In genomic region chr19:1239796-1240737, GRCh38 we compare ENCODE assay signal across 1 cellular context.
TF ChIP-seq lines count a peak whose summit lies in the region.

No MANE protein-coding gene starts in this region.

TF ChIP-seq in K562, 482 proteins besides CTCF, POLR2A, EP300 and RAD21 (continued from another document and continues in another):
- TF ChIP-seq ZNF740 (CRISPR knock-in tag; IDR thresholded peaks at IDR 0.05) (peak; percentile 93), ZNF740 (tag; IDR thresholded peaks at IDR 0.05) (peak in 1 of 2 experiments; percentile 61; a peak in 1 of 4 replicates), SAFB (IDR thresholded peaks at IDR 0.05; ENCODE audit: borderline replicate concordance, low read depth, low read length) (peak; percentile 19; the same call in 1 of the 2 replicates), ZBTB11 (CRISPR knock-in tag; IDR thresholded peaks at IDR 0.05) (peak in 2 of 3 experiments; percentile 25 to 40; a peak in 2 of 6 replicates), NR2F6 (CRISPR knock-in tag; IDR thresholded peaks at IDR 0.05) (no peak), POLR2B (IDR thresholded peaks at IDR 0.05; ENCODE audit: low read depth, partially characterized antibody) (peak; percentile 22), PHF20 (IDR thresholded peaks at IDR 0.05; ENCODE audit: partially characterized antibody) (peak; percentile 39), FOXO4 (CRISPR knock-in tag; IDR thresholded peaks at IDR 0.05) (peak; percentile 73; the same call in 1 of the 2 replicates), SNAPC5 (CRISPR knock-in tag; IDR thresholded peaks at IDR 0.05) (no peak), FOXJ3 (CRISPR knock-in tag; IDR thresholded peaks at IDR 0.05) (no peak), ETV1 (tag; conservative IDR thresholded peaks at IDR 0.05; ENCODE audit: low read depth) (no peak), ZNF165 (CRISPR knock-in tag; IDR thresholded peaks at IDR 0.05; ENCODE audit: borderline replicate concordance) (peak; percentile 74; the same call in 1 of the 2 replicates), RHOXF2B (CRISPR knock-in tag; conservative IDR thresholded peaks at IDR 0.05) (no peak), IFI16 (CRISPR knock-in tag; IDR thresholded peaks at IDR 0.05) (no peak), ZNF639 (CRISPR knock-in tag; conservative IDR thresholded peaks at IDR 0.05 in 1 of 2, IDR thresholded peaks at IDR 0.05 in 1 of 2) (peak in 1 of 2 experiments; percentile 89; a peak in 2 of 4 replicates), HES1 (IDR thresholded peaks at IDR 0.05; ENCODE audit: low read depth) (no peak), KDM5B (IDR thresholded peaks at IDR 0.05; ENCODE audit: insufficient replicate concordance, low read depth, low read length) (peak; percentile 63), JUNB (CRISPR knock-in tag; conservative IDR thresholded peaks at IDR 0.05) (peak; percentile 91), KAT8 (IDR thresholded peaks at IDR 0.05; ENCODE audit: low read depth) (no peak), ZC3H4 (CRISPR knock-in tag; IDR thresholded peaks at IDR 0.05; ENCODE audit: borderline replicate concordance) (peak; percentile 72; the same call in 1 of the 2 replicates), HOXB6 (CRISPR knock-in tag; IDR thresholded peaks at IDR 0.05; ENCODE audit: borderline replicate concordance) (no peak), CREB1 (IDR thresholded peaks at IDR 0.05) (peak; percentile 97), CREB1 (CRISPR knock-in tag; IDR thresholded peaks at IDR 0.05) (peak; percentile 95), MYBL2 (IDR thresholded peaks at IDR 0.05; ENCODE audit: low read depth) (no peak), MYBL2 (CRISPR knock-in tag; IDR thresholded peaks at IDR 0.05; ENCODE audit: borderline replicate concordance) (no peak), L3MBTL2 (IDR thresholded peaks at IDR 0.05) (peak; percentile 73), NR3C1 (CRISPR knock-in tag; IDR thresholded peaks at IDR 0.05) (no peak), SIX5 (IDR thresholded peaks at IDR 0.05; ENCODE audit: borderline replicate concordance in 1 of 2, insufficient read depth in 1 of 2, low read depth in 1 of 2, low read length in 2 of 2) (no peak), SMAD2 (IDR thresholded peaks at IDR 0.05; ENCODE audit: low read depth, low read length) (no peak), VEZF1 (CRISPR knock-in tag; IDR thresholded peaks at IDR 0.05) (peak; percentile 96), ZNF274 (IDR thresholded peaks at IDR 0.05; ENCODE audit: borderline replicate concordance, low read depth, low read length) (no peak), ZBTB9 (CRISPR knock-in tag; IDR thresholded peaks at IDR 0.05) (peak; percentile 62; the same call in 1 of the 2 replicates), CBX1 (IDR thresholded peaks at IDR 0.05; ENCODE audit: low read depth) (0 out of 2 replicates have a peak, but pooled peaks have one; percentile 27), MLX (CRISPR knock-in tag; conservative IDR thresholded peaks at IDR 0.05) (0 out of 4 replicates have a peak, but pooled peaks of 1 of the 2 experiments have one; percentile 49), MECOM (CRISPR knock-in tag; IDR thresholded peaks at IDR 0.05) (no peak), ZNF699 (CRISPR knock-in tag; IDR thresholded peaks at IDR 0.05; ENCODE audit: insufficient replicate concordance) (no peak), GTF2A2 (tag; IDR thresholded peaks at IDR 0.05) (no peak), DEAF1 (CRISPR knock-in tag; IDR thresholded peaks at IDR 0.05) (peak; percentile 79), NR2C2 (CRISPR knock-in tag; IDR thresholded peaks at IDR 0.05) (no peak), NR2C2 (tag; IDR thresholded peaks at IDR 0.05) (peak; percentile 69), MTF1 (CRISPR knock-in tag; IDR thresholded peaks at IDR 0.05; ENCODE audit: borderline replicate concordance) (no peak), ZNF75A (CRISPR knock-in tag; IDR thresholded peaks at IDR 0.05) (peak; percentile 36; the same call in 1 of the 2 replicates), DACH1 (IDR thresholded peaks at IDR 0.05; ENCODE audit: partially characterized antibody) (no peak), TEAD4 (IDR thresholded peaks at IDR 0.05; ENCODE audit: low read length) (no peak), TEAD4 (CRISPR knock-in tag; IDR thresholded peaks at IDR 0.05; ENCODE audit: borderline replicate concordance) (no peak), ASH1L (IDR thresholded peaks at IDR 0.05; ENCODE audit: borderline replicate concordance, low read depth, partially characterized antibody) (no peak), KLF6 (CRISPR knock-in tag; IDR thresholded peaks at IDR 0.05; ENCODE audit: borderline replicate concordance) (0 out of 2 replicates have a peak, but pooled peaks have one; percentile 40), BRD4 (IDR thresholded peaks at IDR 0.05) (peak; percentile 77; the same call in 1 of the 2 replicates), ZNF133 (CRISPR knock-in tag; IDR thresholded peaks at IDR 0.05) (peak; percentile 65; the same call in 1 of the 2 replicates), RFX5 (IDR thresholded peaks at IDR 0.05; ENCODE audit: low read depth, low read length) (peak; percentile 55; the same call in 1 of the 2 replicates), OTX1 (CRISPR knock-in tag; IDR thresholded peaks at IDR 0.05) (peak; percentile 31; the same call in 1 of the 2 replicates), ZNF280B (CRISPR knock-in tag; IDR thresholded peaks at IDR 0.05) (no peak), ZNF395 (CRISPR knock-in tag; IDR thresholded peaks at IDR 0.05) (no peak)
